14 cellular contexts compared by ENCODE assay signal in genomic region chr5:137731201-137731600, GRCh38.
"Had no signal": no experiment of that assay in that cellular context is flagged by ENCODE, and none has a peak within 500 bp of the region (broad histone marks: within the 10 kb centered on the region; RNA-seq: fewer than 3 reads in every experiment).

No MANE protein-coding gene starts in this region.

- H3K4me1 Mint-ChIP-seq: stimulated activated effector memory CD8-positive, alpha-beta T cell treated with anti-CD3 and anti-CD28 coated beads, Interleukin-12 subunit alpha, Interleukin-12 subunit beta, amount 100 ng/mL, for 72 hours had no signal

- ATAC-seq: activated CD4-positive, CD25-positive, alpha-beta regulatory T cell treated with anti-CD3 and anti-CD28 coated beads, Interleukin-2, amount 50 U/mL, for 24 hours; activated naive CD8-positive, alpha-beta T cell treated with anti-CD3 and anti-CD28 coated beads, Interleukin-2, amount 50 U/mL, for 24 hours; esophagus mucosa; lower lobe of right lung; pancreas; stimulated activated effector memory CD8-positive, alpha-beta T cell treated with anti-CD3 and anti-CD28 coated beads, Interleukin-12 subunit alpha, Interleukin-12 subunit beta, amount 100 ng/mL, for 72 hours had no signal

- H3K4me3 Mint-ChIP-seq: activated naive CD8-positive, alpha-beta T cell treated with anti-CD3 and anti-CD28 coated beads, Interleukin-2, amount 50 U/mL, for 24 hours; immature natural killer cell; stimulated activated effector memory CD8-positive, alpha-beta T cell treated with anti-CD3 and anti-CD28 coated beads, Interleukin-12 subunit alpha, Interleukin-12 subunit beta, amount 100 ng/mL, for 72 hours had no signal

- H3K27ac Mint-ChIP-seq: activated naive CD8-positive, alpha-beta T cell treated with anti-CD3 and anti-CD28 coated beads, Interleukin-2, amount 50 U/mL, for 24 hours; immature natural killer cell; stimulated activated effector memory CD8-positive, alpha-beta T cell treated with anti-CD3 and anti-CD28 coated beads, Interleukin-12 subunit alpha, Interleukin-12 subunit beta, amount 100 ng/mL, for 72 hours had no signal

- H3K27ac ChIP-seq: cardiac muscle cell, dorsolateral prefrontal cortex, foreskin keratinocyte, lower lobe of right lung, pancreas, tibial artery had no signal

- H3K27me3 ChIP-seq: cardiac muscle cell, dorsolateral prefrontal cortex, foreskin keratinocyte, pancreas, tibial artery had no signal

- H3K36me3 ChIP-seq: cardiac muscle cell, lower lobe of right lung, pancreas, tibial artery had no signal

- H3K36me3 Mint-ChIP-seq: stimulated activated effector memory CD8-positive, alpha-beta T cell treated with anti-CD3 and anti-CD28 coated beads, Interleukin-12 subunit alpha, Interleukin-12 subunit beta, amount 100 ng/mL, for 72 hours had no signal

- H3K27me3 Mint-ChIP-seq: activated naive CD8-positive, alpha-beta T cell treated with anti-CD3 and anti-CD28 coated beads, Interleukin-2, amount 50 U/mL, for 24 hours had no signal

- H3K9me3 Mint-ChIP-seq: activated naive CD8-positive, alpha-beta T cell treated with anti-CD3 and anti-CD28 coated beads, Interleukin-2, amount 50 U/mL, for 24 hours; immature natural killer cell; stimulated activated effector memory CD8-positive, alpha-beta T cell treated with anti-CD3 and anti-CD28 coated beads, Interleukin-12 subunit alpha, Interleukin-12 subunit beta, amount 100 ng/mL, for 72 hours had no signal

- FAIRE-seq: pancreas, urothelium cell line had no signal

- H3K4me3 ChIP-seq: cardiac muscle cell, lower lobe of right lung, pancreas, tibial artery had no signal

- H3K9me3 ChIP-seq: lower lobe of right lung, pancreas, tibial artery had no signal

- DNase-seq: activated naive CD4-positive, alpha-beta T cell; activated naive CD8-positive, alpha-beta T cell treated with anti-CD3 and anti-CD28 coated beads, Interleukin-2, amount 50 U/mL, for 24 hours; activated T-cell treated with anti-CD3 and anti-CD28 coated beads for 4 hours; dorsolateral prefrontal cortex; foreskin keratinocyte; immature natural killer cell; lower lobe of right lung; pancreas; tibial artery had no signal
